In the genomic region with DNA sequence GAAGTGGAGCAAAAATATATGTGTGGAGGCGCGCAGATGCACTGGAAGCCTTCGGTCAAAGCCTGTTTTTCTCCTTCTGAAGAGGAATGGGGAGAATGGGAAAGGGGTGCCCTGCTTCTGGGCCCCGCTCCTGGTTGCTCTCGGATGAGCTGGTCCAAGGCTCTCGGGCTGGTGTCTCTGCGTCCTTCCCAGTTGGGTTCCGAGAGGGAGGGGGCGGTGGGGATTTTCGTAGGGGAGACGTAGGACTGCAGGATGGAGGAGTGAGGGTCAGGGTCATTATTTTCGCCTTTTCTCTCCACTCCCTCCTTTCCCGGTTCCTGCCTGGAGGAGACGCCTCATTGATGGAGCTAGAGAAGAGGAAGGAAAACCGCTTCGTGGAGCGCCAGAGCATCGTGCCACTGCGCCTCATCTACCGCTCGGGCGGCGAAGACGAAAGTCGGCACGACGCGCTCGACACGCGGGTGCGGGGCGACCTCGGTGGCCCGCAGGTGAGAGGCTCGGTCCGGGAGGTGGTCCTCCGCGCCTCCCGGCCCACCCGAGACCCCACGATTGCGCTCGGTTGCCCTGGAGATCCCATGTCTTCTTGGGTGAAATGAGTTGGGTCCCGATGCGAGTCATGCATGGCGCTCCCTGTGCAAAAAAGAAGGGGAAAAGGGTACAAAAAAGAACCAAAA, we compare ENCODE assay signal across 1 cellular context.
TF ChIP-seq lines count a peak whose summit lies in the region.

No MANE protein-coding gene starts in this region.

TF ChIP-seq in HepG2, 621 proteins besides CTCF, POLR2A, EP300 and RAD21 (continued from another document):
- TF ChIP-seq ZHX2 (IDR thresholded peaks at IDR 0.05; ENCODE audit: low read depth) (no peak), ZHX2 (CRISPR knock-in tag; IDR thresholded peaks at IDR 0.05; ENCODE audit: borderline replicate concordance) (0 out of 2 replicates have a peak, but pooled peaks have one; percentile 11), NRL (CRISPR knock-in tag; IDR thresholded peaks at IDR 0.05; ENCODE audit: borderline replicate concordance) (peak; percentile 67; the same call in 1 of the 2 replicates), CSRNP1 (CRISPR knock-in tag; IDR thresholded peaks at IDR 0.05) (peak; percentile 65; the same call in 1 of the 2 replicates), ZNF768 (CRISPR knock-in tag; IDR thresholded peaks at IDR 0.05) (peak; percentile 52; the same call in 1 of the 2 replicates), BORCS8-MEF2B (CRISPR knock-in tag; IDR thresholded peaks at IDR 0.05) (0 out of 2 replicates have a peak, but pooled peaks have one; percentile 47), EED (CRISPR knock-in tag; IDR thresholded peaks at IDR 0.05) (0 out of 2 replicates have a peak, but pooled peaks have one; percentile 51), RELA (CRISPR knock-in tag; IDR thresholded peaks at IDR 0.05) (no peak), NONO (IDR thresholded peaks at IDR 0.05) (no peak), NONO (CRISPR knock-in tag; conservative IDR thresholded peaks at IDR 0.05) (0 out of 2 replicates have a peak, but pooled peaks have one; percentile 2), FOXC1 (CRISPR knock-in tag; IDR thresholded peaks at IDR 0.05; ENCODE audit: borderline replicate concordance) (peak; percentile 53; the same call in 1 of the 2 replicates), IRX3 (CRISPR knock-in tag; IDR thresholded peaks at IDR 0.05; ENCODE audit: borderline replicate concordance, low read depth) (0 out of 2 replicates have a peak, but pooled peaks have one; percentile 37)
- TF ChIP-seq, protein P1, sequence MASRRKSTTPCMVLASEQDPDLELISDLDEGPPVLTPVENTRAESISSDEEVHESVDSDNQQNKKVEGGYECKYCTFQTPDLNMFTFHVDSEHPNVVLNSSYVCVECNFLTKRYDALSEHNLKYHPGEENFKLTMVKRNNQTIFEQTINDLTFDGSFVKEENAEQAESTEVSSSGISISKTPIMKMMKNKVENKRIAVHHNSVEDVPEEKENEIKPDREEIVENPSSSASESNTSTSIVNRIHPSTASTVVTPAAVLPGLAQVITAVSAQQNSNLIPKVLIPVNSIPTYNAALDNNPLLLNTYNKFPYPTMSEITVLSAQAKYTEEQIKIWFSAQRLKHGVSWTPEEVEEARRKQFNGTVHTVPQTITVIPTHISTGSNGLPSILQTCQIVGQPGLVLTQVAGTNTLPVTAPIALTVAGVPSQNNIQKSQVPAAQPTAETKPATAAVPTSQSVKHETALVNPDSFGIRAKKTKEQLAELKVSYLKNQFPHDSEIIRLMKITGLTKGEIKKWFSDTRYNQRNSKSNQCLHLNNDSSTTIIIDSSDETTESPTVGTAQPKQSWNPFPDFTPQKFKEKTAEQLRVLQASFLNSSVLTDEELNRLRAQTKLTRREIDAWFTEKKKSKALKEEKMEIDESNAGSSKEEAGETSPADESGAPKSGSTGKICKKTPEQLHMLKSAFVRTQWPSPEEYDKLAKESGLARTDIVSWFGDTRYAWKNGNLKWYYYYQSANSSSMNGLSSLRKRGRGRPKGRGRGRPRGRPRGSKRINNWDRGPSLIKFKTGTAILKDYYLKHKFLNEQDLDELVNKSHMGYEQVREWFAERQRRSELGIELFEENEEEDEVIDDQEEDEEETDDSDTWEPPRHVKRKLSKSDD (CRISPR knock-in tag; IDR thresholded peaks at IDR 0.05; ENCODE audit: low read depth), result peak; percentile 60; the same call in 1 of the 2 replicates
- TF ChIP-seq, protein P2, sequence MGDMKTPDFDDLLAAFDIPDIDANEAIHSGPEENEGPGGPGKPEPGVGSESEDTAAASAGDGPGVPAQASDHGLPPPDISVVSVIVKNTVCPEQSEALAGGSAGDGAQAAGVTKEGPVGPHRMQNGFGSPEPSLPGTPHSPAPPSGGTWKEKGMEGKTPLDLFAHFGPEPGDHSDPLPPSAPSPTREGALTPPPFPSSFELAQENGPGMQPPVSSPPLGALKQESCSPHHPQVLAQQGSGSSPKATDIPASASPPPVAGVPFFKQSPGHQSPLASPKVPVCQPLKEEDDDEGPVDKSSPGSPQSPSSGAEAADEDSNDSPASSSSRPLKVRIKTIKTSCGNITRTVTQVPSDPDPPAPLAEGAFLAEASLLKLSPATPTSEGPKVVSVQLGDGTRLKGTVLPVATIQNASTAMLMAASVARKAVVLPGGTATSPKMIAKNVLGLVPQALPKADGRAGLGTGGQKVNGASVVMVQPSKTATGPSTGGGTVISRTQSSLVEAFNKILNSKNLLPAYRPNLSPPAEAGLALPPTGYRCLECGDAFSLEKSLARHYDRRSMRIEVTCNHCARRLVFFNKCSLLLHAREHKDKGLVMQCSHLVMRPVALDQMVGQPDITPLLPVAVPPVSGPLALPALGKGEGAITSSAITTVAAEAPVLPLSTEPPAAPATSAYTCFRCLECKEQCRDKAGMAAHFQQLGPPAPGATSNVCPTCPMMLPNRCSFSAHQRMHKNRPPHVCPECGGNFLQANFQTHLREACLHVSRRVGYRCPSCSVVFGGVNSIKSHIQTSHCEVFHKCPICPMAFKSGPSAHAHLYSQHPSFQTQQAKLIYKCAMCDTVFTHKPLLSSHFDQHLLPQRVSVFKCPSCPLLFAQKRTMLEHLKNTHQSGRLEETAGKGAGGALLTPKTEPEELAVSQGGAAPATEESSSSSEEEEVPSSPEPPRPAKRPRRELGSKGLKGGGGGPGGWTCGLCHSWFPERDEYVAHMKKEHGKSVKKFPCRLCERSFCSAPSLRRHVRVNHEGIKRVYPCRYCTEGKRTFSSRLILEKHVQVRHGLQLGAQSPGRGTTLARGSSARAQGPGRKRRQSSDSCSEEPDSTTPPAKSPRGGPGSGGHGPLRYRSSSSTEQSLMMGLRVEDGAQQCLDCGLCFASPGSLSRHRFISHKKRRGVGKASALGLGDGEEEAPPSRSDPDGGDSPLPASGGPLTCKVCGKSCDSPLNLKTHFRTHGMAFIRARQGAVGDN (CRISPR knock-in tag; IDR thresholded peaks at IDR 0.05), result peak; percentile 60
- TF ChIP-seq, protein P3, sequence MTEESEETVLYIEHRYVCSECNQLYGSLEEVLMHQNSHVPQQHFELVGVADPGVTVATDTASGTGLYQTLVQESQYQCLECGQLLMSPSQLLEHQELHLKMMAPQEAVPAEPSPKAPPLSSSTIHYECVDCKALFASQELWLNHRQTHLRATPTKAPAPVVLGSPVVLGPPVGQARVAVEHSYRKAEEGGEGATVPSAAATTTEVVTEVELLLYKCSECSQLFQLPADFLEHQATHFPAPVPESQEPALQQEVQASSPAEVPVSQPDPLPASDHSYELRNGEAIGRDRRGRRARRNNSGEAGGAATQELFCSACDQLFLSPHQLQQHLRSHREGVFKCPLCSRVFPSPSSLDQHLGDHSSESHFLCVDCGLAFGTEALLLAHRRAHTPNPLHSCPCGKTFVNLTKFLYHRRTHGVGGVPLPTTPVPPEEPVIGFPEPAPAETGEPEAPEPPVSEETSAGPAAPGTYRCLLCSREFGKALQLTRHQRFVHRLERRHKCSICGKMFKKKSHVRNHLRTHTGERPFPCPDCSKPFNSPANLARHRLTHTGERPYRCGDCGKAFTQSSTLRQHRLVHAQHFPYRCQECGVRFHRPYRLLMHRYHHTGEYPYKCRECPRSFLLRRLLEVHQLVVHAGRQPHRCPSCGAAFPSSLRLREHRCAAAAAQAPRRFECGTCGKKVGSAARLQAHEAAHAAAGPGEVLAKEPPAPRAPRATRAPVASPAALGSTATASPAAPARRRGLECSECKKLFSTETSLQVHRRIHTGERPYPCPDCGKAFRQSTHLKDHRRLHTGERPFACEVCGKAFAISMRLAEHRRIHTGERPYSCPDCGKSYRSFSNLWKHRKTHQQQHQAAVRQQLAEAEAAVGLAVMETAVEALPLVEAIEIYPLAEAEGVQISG (CRISPR knock-in tag; IDR thresholded peaks at IDR 0.05), result 0 out of 2 replicates have a peak, but pooled peaks have one; percentile 25
